ENCODE assay signal across 25 cellular contexts in genomic region chr2:232415736-232416520, GRCh38. TPM values are rescaled to one million over a fixed set of nuclear protein-coding genes. Genes with fewer than 3 reads are reported as not detected.
DNase-seq lines count a peak whose midpoint lies in the region; ATAC-seq and TF ChIP-seq lines count a peak whose summit lies in the region.
"Had no signal": no experiment of that assay in that cellular context is flagged by ENCODE, and none has a peak within 500 bp of the region (broad histone marks: within the 10 kb centered on the region; RNA-seq: fewer than 3 reads in every experiment).

No MANE protein-coding gene starts in this region.

- CTCF ChIA-PET in naive thymus-derived CD4-positive, alpha-beta T cell (lab: Charles Lee): no interaction called here

- H3K9me3 Mint-ChIP-seq in naive thymus-derived CD4-positive, alpha-beta T cell: no peaks in the 10 kb centered on the region
- H3K9me3 Mint-ChIP-seq: H9 had no signal

- H3K4me3 ChIP-seq in naive thymus-derived CD4-positive, alpha-beta T cell (ENCODE audit: low read length): no peak overlapping the region
- H3K4me3 ChIP-seq in upper lobe of right lung: no peak overlapping the region
- H3K4me3 ChIP-seq: SJCRH30 had no signal

- H3K4me3 Mint-ChIP-seq in naive thymus-derived CD4-positive, alpha-beta T cell: no peak overlapping the region
- H3K4me3 Mint-ChIP-seq: H9 had no signal

- no peak for ATAC-seq in left ventricle myocardium superior
- peak; percentile 10 for ATAC-seq in naive thymus-derived CD4-positive, alpha-beta T cell
- ATAC-seq in upper lobe of right lung: no peak
- ATAC-seq in HG03025 (IDR thresholded peaks at IDR 0.05; ENCODE audit: low FRiP score, unreplicated experiment): no peak

- H3K9me3 ChIP-seq in naive thymus-derived CD4-positive, alpha-beta T cell (ENCODE audit: control insufficient read depth in 2 of 3, low read length in 3 of 3): no peaks in the 10 kb centered on the region
- H3K9me3 ChIP-seq in upper lobe of right lung: no peaks in the 10 kb centered on the region
- H3K9me3 ChIP-seq: SJCRH30 had no signal

- no peaks in the 10 kb centered on the region for H3K36me3 Mint-ChIP-seq in naive thymus-derived CD4-positive, alpha-beta T cell

- H3K36me3 ChIP-seq in naive thymus-derived CD4-positive, alpha-beta T cell (ENCODE audit: control insufficient read depth in 2 of 3, insufficient read depth in 3 of 3, low read length in 3 of 3): no peaks in the 10 kb centered on the region
- no peaks in the 10 kb centered on the region for H3K36me3 ChIP-seq in upper lobe of right lung
- H3K36me3 ChIP-seq: SJCRH30 had no signal

- H3K4me1 ChIP-seq in naive thymus-derived CD4-positive, alpha-beta T cell (ENCODE audit: control insufficient read depth in 2 of 2, insufficient read depth in 2 of 2, low read length in 2 of 2): peaks cover 0 to 16% of the 10 kb centered on the region in 2 donors
- H3K4me1 ChIP-seq in upper lobe of right lung: no peaks in the 10 kb centered on the region
- H3K4me1 ChIP-seq: SJCRH30 had no signal

- H3K27ac Mint-ChIP-seq in naive thymus-derived CD4-positive, alpha-beta T cell: no peak overlapping the region

- H3K4me1 Mint-ChIP-seq in naive thymus-derived CD4-positive, alpha-beta T cell: peaks cover 10 to 32% (median 21%) of the 10 kb centered on the region in 7 donors

- DNase-seq in cardiac septum (ENCODE audit: low spot score) (peak; percentile 44), left ventricle myocardium superior (no peak), epidermal melanocyte (ENCODE audit: insufficient read length, low spot score) (peak; percentile 5), upper lobe of right lung (peak; percentile 46), NCI-H82 treated with DMSO at 0.1 percent for 48 hours (lab: John Stamatoyannopoulos, UW; ENCODE audit: unreplicated experiment) (no peak), AG08395 (ENCODE audit: low spot score) (no peak)
- no peak for DNase-seq in naive thymus-derived CD4-positive, alpha-beta T cell
- DNase-seq: EL, GF-D8, H9, KBM-7, NCI-H1092 treated with DMSO at 0.1 percent for 48 hours, NCI-H1436 treated with DMSO at 0.1 percent for 48 hours, NCI-H2029 treated with DMSO at 0.1 percent for 48 hours, NCI-H226, NCI-H510A treated with DMSO at 0.1 percent for 48 hours, NCI-H774, OCI-M1, SJCRH30 had no signal

- intact Hi-C loops in cardiac septum (cut with DNase I) (no loop called here), left ventricle myocardium superior (cut with micrococcal nuclease) (no loop called here), upper lobe of right lung (cut with DNase I) (no loop called here)
- intact Hi-C loops in naive thymus-derived CD4-positive, alpha-beta T cell (cut with micrococcal nuclease): no loop called here

- H3K27me3 Mint-ChIP-seq in naive thymus-derived CD4-positive, alpha-beta T cell: peaks cover 25 to 65% (median 31%) of the 10 kb centered on the region in 5 donors

- no peak overlapping the region for H3K27ac ChIP-seq in naive thymus-derived CD4-positive, alpha-beta T cell (ENCODE audit: low read depth, low read length)
- no peak overlapping the region for H3K27ac ChIP-seq in upper lobe of right lung
- H3K27ac ChIP-seq: C4-2B, HL-60, SJCRH30 had no signal

- no peaks in the 10 kb centered on the region for H3K27me3 ChIP-seq in naive thymus-derived CD4-positive, alpha-beta T cell (ENCODE audit: control insufficient read depth in 2 of 2, insufficient read depth in 2 of 2, low read length in 2 of 2)
- H3K27me3 ChIP-seq in upper lobe of right lung: peaks cover 62% of the 10 kb centered on the region

- POLR2A ChIA-PET in naive thymus-derived CD4-positive, alpha-beta T cell (lab: Charles Lee): no interaction called here

- TF ChIP-seq CTCF in upper lobe of right lung (IDR thresholded peaks at IDR 0.05): no peak

RNA-seq across cellular contexts. Expression of gene ALPG, which starts 9.3 kb away (rescaled TPM):
- total RNA-seq in cardiac septum (not detected), left ventricle myocardium superior (not detected), upper lobe of right lung (0.49 TPM)
- total RNA-seq in naive thymus-derived CD4-positive, alpha-beta T cell: not detected
- polyA plus RNA-seq in naive thymus-derived CD4-positive, alpha-beta T cell: not detected
- total RNA-seq: A172, HT1080, SJCRH30 had no signal
- polyA plus RNA-seq: AG04450 had no signal

RNA-seq across cellular contexts. Expression of gene ALPP, which starts 37.4 kb away (rescaled TPM):
- not detected for total RNA-seq in cardiac septum
- not detected for total RNA-seq in left ventricle myocardium superior
- total RNA-seq in naive thymus-derived CD4-positive, alpha-beta T cell: under 1 TPM in 2 of 5 experiments, not detected in 3; 0.24 TPM
- polyA plus RNA-seq in naive thymus-derived CD4-positive, alpha-beta T cell: not detected
- 9.5 TPM for total RNA-seq in upper lobe of right lung
- total RNA-seq: HT1080, SJCRH30 had no signal
- polyA plus RNA-seq: AG04450 had no signal

RNA-seq across cellular contexts. Expression of gene ALPI, which starts 40.0 kb away (rescaled TPM):
- not detected for total RNA-seq in cardiac septum
- total RNA-seq in left ventricle myocardium superior: not detected
- not detected for total RNA-seq in naive thymus-derived CD4-positive, alpha-beta T cell
- polyA plus RNA-seq in naive thymus-derived CD4-positive, alpha-beta T cell: not detected
- total RNA-seq in upper lobe of right lung: not detected
- total RNA-seq: A172, H9, HT1080, SJCRH30 had no signal
- polyA plus RNA-seq: AG04450 had no signal

Comparison
In these comparisons a context has a peak if more than half of its experiments do, and no peak if none do; other contexts are left out.
1. DNase-seq: peak in cardiac septum (single experiment), epidermal melanocyte (single experiment) and upper lobe of right lung (single experiment); none in left ventricle myocardium superior (single experiment), naive thymus-derived CD4-positive, alpha-beta T cell (0 of 9), NCI-H82 treated with DMSO at 0.1 percent for 48 hours (single experiment) and AG08395 (single experiment).